In the genomic region with DNA sequence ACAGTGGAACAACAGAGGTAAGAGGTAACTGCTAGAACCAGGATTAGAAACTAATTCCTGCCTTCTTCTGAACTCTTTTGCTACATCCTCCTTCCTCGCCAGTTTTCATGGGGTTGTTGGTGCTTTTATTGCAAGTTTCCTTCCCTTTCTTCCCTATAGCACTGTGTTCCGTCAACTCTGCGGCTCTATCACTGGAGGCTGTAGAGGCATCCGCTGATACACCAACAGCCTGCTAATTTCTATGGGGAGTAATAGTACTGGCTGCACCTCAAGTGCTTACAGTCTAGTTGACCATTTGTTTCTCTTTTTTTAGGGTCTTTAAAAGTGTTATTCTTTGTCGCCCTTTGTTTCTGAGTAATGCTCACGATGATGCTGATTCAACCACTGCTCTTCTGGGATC, we compare ENCODE assay signal across 8 cellular contexts. TPM values are rescaled to one million over a fixed set of nuclear protein-coding genes. Genes with fewer than 3 reads are reported as not detected.
DNase-seq lines count a peak whose midpoint lies in the region; ATAC-seq and TF ChIP-seq lines count a peak whose summit lies in the region.

No MANE protein-coding gene starts in this region.

- peak overlapping the region; percentile 96 for H3K4me2 ChIP-seq in fibroblast of lung (ENCODE audit: extremely low read depth, insufficient read depth, low read length)

- TF ChIP-seq CTCF in AG10803 (conservative IDR thresholded peaks at IDR 0.05; ENCODE audit: low read length) = no peak
- no peak for TF ChIP-seq CTCF in fibroblast of lung (conservative IDR thresholded peaks at IDR 0.05 in 1 of 2, IDR thresholded peaks at IDR 0.05 in 1 of 2; ENCODE audit: low read depth in 1 of 2, low read length in 2 of 2)

- DNase-seq in AG10803 (ENCODE audit: low read depth) (no peak), SJCRH30 (peak in 1 of 2 experiments; percentile 38), fibroblast of lung (ENCODE audit: low read depth in 2 of 2) (no peak), retina (peak; percentile 20), NCI-H2029 (lab: John Stamatoyannopoulos, UW) (no peak)

- H3K9ac ChIP-seq in fibroblast of lung (ENCODE audit: insufficient read depth, low read length) = peak overlapping the region; percentile 76

- H3K4me3 ChIP-seq in AG10803 (ENCODE audit: low read length) (peak overlapping the region; percentile 94), SJCRH30 (peak overlapping the region; percentile 76), fibroblast of lung (replicated peaks in 1 of 4; ENCODE audit: control extremely low read depth in 1 of 4, insufficient read depth in 1 of 4, low read depth in 3 of 4, low read length in 4 of 4) (peak overlapping the region; percentile 67 to 90 (median 88))

- H3K27me3 ChIP-seq in SJCRH30 = no peaks in the 10 kb centered on the region
- no peaks in the 10 kb centered on the region for H3K27me3 ChIP-seq in fibroblast of lung (ENCODE audit: control insufficient read depth, insufficient read depth, low read length)

- H3K79me2 ChIP-seq in fibroblast of lung (ENCODE audit: control insufficient read depth, insufficient read depth, low read length) = peaks cover 14% of the 10 kb centered on the region

- H4K20me1 ChIP-seq in fibroblast of lung (ENCODE audit: control insufficient read depth, extremely low read depth, insufficient read depth, low read length) = no peaks in the 10 kb centered on the region

- peak overlapping the region; percentile 47 for H2AFZ ChIP-seq in fibroblast of lung (ENCODE audit: low read length)

- H3K4me1 ChIP-seq in SJCRH30 (no peaks in the 10 kb centered on the region), fibroblast of lung (ENCODE audit: control insufficient read depth, extremely low read depth, insufficient read depth, low read length) (peaks cover 4% of the 10 kb centered on the region)

- H3K9me3 ChIP-seq in SJCRH30 (replicated peaks) = no peaks in the 10 kb centered on the region
- H3K9me3 ChIP-seq in fibroblast of lung (ENCODE audit: control insufficient read depth, insufficient read depth, low read depth, low read length) = no peaks in the 10 kb centered on the region

- H3K36me3 ChIP-seq in SJCRH30 = peaks cover 12% of the 10 kb centered on the region; the same call in 1 of the 2 replicates
- no peaks in the 10 kb centered on the region for H3K36me3 ChIP-seq in fibroblast of lung (ENCODE audit: control insufficient read depth, insufficient read depth, low read length)

- peak; percentile 17 for ATAC-seq in GM21825 (IDR thresholded peaks at IDR 0.05; ENCODE audit: unreplicated experiment)
- ATAC-seq in HG03175 (IDR thresholded peaks at IDR 0.05; ENCODE audit: unreplicated experiment) = no peak
- no peak for ATAC-seq in HG02642 (IDR thresholded peaks at IDR 0.05; ENCODE audit: poor library complexity, unreplicated experiment)

- H3K27ac ChIP-seq in SJCRH30 (peak overlapping the region; percentile 37; the same call in 1 of the 2 replicates), fibroblast of lung (ENCODE audit: insufficient read depth, low read length) (peak overlapping the region; percentile 26)

RNA-seq across cellular contexts. Expression of a gene that starts 0.8 kb away (rescaled TPM):
- 40.9 and 48.0 TPM in 2 replicates for total RNA-seq in SJCRH30 (2014; rRNA removed; shearing (Covaris generic))
- 3.1 and 4.0 TPM in 2 replicates for total RNA-seq in fibroblast of lung
- polyA plus RNA-seq in fibroblast of lung = 7.6 and 15.5 TPM in 2 replicates
- 6.4 and 14.3 TPM in 2 replicates for polyA plus RNA-seq in fibroblast of lung (2012)
- polyA minus RNA-seq in fibroblast of lung (ENCODE audit: low replicate concordance) = 0.22 TPM in 1 of 2 replicates, not detected in the other

RNA-seq across cellular contexts. Expression of a gene that starts 20.6 kb away (rescaled TPM):
- not detected in 2 replicates for total RNA-seq in SJCRH30 (2014; rRNA removed; shearing (Covaris generic))
- 0.17 and 0.26 TPM in 2 replicates for total RNA-seq in fibroblast of lung
- not detected in 2 replicates for polyA plus RNA-seq in fibroblast of lung
- polyA plus RNA-seq in fibroblast of lung (2012) = not detected in 2 replicates
- polyA minus RNA-seq in fibroblast of lung (ENCODE audit: low replicate concordance) = 0.90 TPM in 1 of 2 replicates, not detected in the other
